ENCODE assay signal across 25 cellular contexts in genomic region chr7:104926189-104926904, GRCh38.
A peak's percentile ranks its signal among the peaks of the same experiment; 100 is the strongest.
DNase-seq lines count a peak whose midpoint lies in the region; ATAC-seq, FAIRE-seq and TF ChIP-seq lines count a peak whose summit lies in the region.
"Had no signal": no experiment of that assay in that cellular context is flagged by ENCODE, and none has a peak within 500 bp of the region (broad histone marks: within the 10 kb centered on the region; RNA-seq: fewer than 3 reads in every experiment).

No MANE protein-coding gene starts in this region.

- no peak for TF ChIP-seq RAD21 in K562 (CRISPR knock-in tag; conservative IDR thresholded peaks at IDR 0.05 in 1 of 2, IDR thresholded peaks at IDR 0.05 in 1 of 2)

- H3K4me1 ChIP-seq in K562 (replicated peaks in 1 of 2; ENCODE audit: control insufficient read depth in 2 of 2, insufficient read depth in 2 of 2, low read length in 2 of 2): peaks cover 0 to 5% of the 10 kb centered on the region in 2 experiments; a peak in 2 of 5 replicates
- H3K4me1 ChIP-seq in upper lobe of left lung: peaks cover 7 to 19% (median 14%) of the 10 kb centered on the region in 4 donors
- H3K4me1 ChIP-seq in mucosa of descending colon (ENCODE audit: low read depth): peaks cover 24% of the 10 kb centered on the region
- H3K4me1 ChIP-seq in osteoblast (ENCODE audit: insufficient read depth, low read length): peaks cover 15% of the 10 kb centered on the region

- peaks cover 0 to 4% of the 10 kb centered on the region in 2 experiments; a peak in 1 of 5 replicates for H3K27me3 ChIP-seq in K562 (ENCODE audit: control insufficient read depth in 2 of 2, insufficient read depth in 2 of 2, low read length in 2 of 2)
- no peaks in the 10 kb centered on the region for H3K27me3 ChIP-seq in upper lobe of left lung
- H3K27me3 ChIP-seq in osteoblast (ENCODE audit: insufficient read depth, low read length): no peaks in the 10 kb centered on the region
- H3K27me3 ChIP-seq: sigmoid colon had no signal

- CTCF ChIA-PET in K562 (lab: Yijun Ruan, JAX; ENCODE audit: low intra/inter-chr PET ratio): no interaction called here

- H3K27me3 Mint-ChIP-seq in nephron progenitor cell (ENCODE audit: low read depth, poor library complexity): no peaks in the 10 kb centered on the region
- H3K27me3 Mint-ChIP-seq: activated naive CD8-positive, alpha-beta T cell treated with anti-CD3 and anti-CD28 coated beads for 36 hours had no signal

- DNase-seq in K562 (ENCODE audit: extremely low read depth in 1 of 4, low spot score in 3 of 4): no peak
- DNase-seq in kidney glomerular epithelial cell (lab: John Stamatoyannopoulos, UW): peak; percentile 16
- DNase-seq in nephron progenitor cell: no peak
- DNase-seq in upper lobe of left lung: no peak
- DNase-seq in mucosa of descending colon: no peak
- DNase-seq in A172 (ENCODE audit: low spot score): no peak
- no peak for DNase-seq in stimulated activated CD4-positive, alpha-beta T cell treated with anti-CD3 and anti-CD28 coated beads, Interleukin-2, amount 100 ng/mL, for 24 hours
- DNase-seq in osteoblast (ENCODE audit: insufficient read length, low spot score, missing footprints): no peak
- DNase-seq: activated CD4-positive, alpha-beta T cell treated with anti-CD3 and anti-CD28 coated beads, Interleukin-2, amount 50 U/mL, for 1 hour; activated gamma-delta T cell; activated naive CD8-positive, alpha-beta T cell treated with anti-CD3 and anti-CD28 coated beads for 36 hours; activated T-cell treated with anti-CD3 and anti-CD28 coated beads, Interleukin-2, amount 50 U/mL, for 4 hours; effector CD8-positive, alpha-beta T cell; GF-D8; NCI-H187; sigmoid colon; substantia nigra had no signal

- H3K27ac ChIP-seq in K562 (ENCODE audit: extremely low read depth, low read depth, low read length): no peak overlapping the region
- peak overlapping the region in 3 of 4 donors; percentile 31 to 66 (median 48) for H3K27ac ChIP-seq in upper lobe of left lung
- no peak overlapping the region for H3K27ac ChIP-seq in osteoblast (ENCODE audit: low read depth, low read length)
- H3K27ac ChIP-seq: C4-2B, epithelial cell of prostate, RWPE1, sigmoid colon had no signal

- H3K36me3 ChIP-seq in K562 (ENCODE audit: control insufficient read depth, insufficient read depth, low read length): no peaks in the 10 kb centered on the region
- H3K36me3 ChIP-seq in upper lobe of left lung: no peaks in the 10 kb centered on the region
- H3K36me3 ChIP-seq in mucosa of descending colon (ENCODE audit: low read depth): no peaks in the 10 kb centered on the region
- H3K36me3 ChIP-seq in osteoblast (ENCODE audit: insufficient read depth, low read length): no peaks in the 10 kb centered on the region
- H3K36me3 ChIP-seq: sigmoid colon had no signal

- no peak overlapping the region for H3K9ac ChIP-seq in K562 (ENCODE audit: insufficient read depth in 1 of 2, low read depth in 2 of 2, low read length in 2 of 2)

- no TSS peak for BruUV-seq in K562 (replicated peaks; lab: Mats Ljungman, UMichigan)

- no peaks in the 10 kb centered on the region for H3K9me3 Mint-ChIP-seq in nephron progenitor cell
- H3K9me3 Mint-ChIP-seq: activated naive CD8-positive, alpha-beta T cell treated with anti-CD3 and anti-CD28 coated beads for 36 hours; activated T-cell treated with anti-CD3 and anti-CD28 coated beads, Interleukin-2, amount 50 U/mL, for 4 hours; stimulated activated effector memory CD8-positive, alpha-beta T cell treated with anti-CD3 and anti-CD28 coated beads, Interleukin-12 subunit alpha, Interleukin-12 subunit beta, amount 100 ng/mL, for 72 hours; WTC11 had no signal

- intact Hi-C loops in K562 (cut with micrococcal nuclease) (no loop called here), mucosa of descending colon (cut with DNase I, micrococcal nuclease) (no loop called here)

- no peaks in the 10 kb centered on the region for H3K9me1 ChIP-seq in K562 (ENCODE audit: control insufficient read depth, insufficient read depth, low read length)

- H3K4me2 ChIP-seq in K562 (ENCODE audit: insufficient read depth, low read length): no peak overlapping the region
- H3K4me2 ChIP-seq in osteoblast (ENCODE audit: insufficient read depth, low read length): no peak overlapping the region

- H3K79me2 ChIP-seq in K562 (ENCODE audit: control insufficient read depth, insufficient read depth, low read length): no peaks in the 10 kb centered on the region
- H3K79me2 ChIP-seq in osteoblast (ENCODE audit: insufficient read depth, low read length): no peaks in the 10 kb centered on the region

- TF ChIP-seq EP300 in K562 (IDR thresholded peaks at IDR 0.05; ENCODE audit: low read length): no peak
- TF ChIP-seq EP300 in upper lobe of left lung (IDR thresholded peaks at IDR 0.05): no peak

- H2AFZ ChIP-seq in K562 (ENCODE audit: low read depth, low read length) (no peak overlapping the region), osteoblast (ENCODE audit: low read length) (no peak overlapping the region)

- no peaks in the 10 kb centered on the region for H3K36me3 Mint-ChIP-seq in nephron progenitor cell (ENCODE audit: low read depth)
- H3K36me3 Mint-ChIP-seq: activated naive CD8-positive, alpha-beta T cell treated with anti-CD3 and anti-CD28 coated beads for 36 hours; stimulated activated effector memory CD8-positive, alpha-beta T cell treated with anti-CD3 and anti-CD28 coated beads, Interleukin-12 subunit alpha, Interleukin-12 subunit beta, amount 100 ng/mL, for 72 hours; WTC11 had no signal

- H3K4me3 ChIP-seq in K562: no peak overlapping the region
- peak overlapping the region in 3 of 4 donors; percentile 7 to 40 (median 16) for H3K4me3 ChIP-seq in upper lobe of left lung
- no peak overlapping the region for H3K4me3 ChIP-seq in mucosa of descending colon
- H3K4me3 ChIP-seq in osteoblast (ENCODE audit: insufficient read depth, low read length): no peak overlapping the region
- H3K4me3 ChIP-seq: lung, sigmoid colon had no signal

- H3K9me3 ChIP-seq in K562 (replicated peaks; ENCODE audit: control insufficient read depth, insufficient read depth, low read depth, low read length): no peaks in the 10 kb centered on the region
- H3K9me3 ChIP-seq in upper lobe of left lung: no peaks in the 10 kb centered on the region
- no peaks in the 10 kb centered on the region for H3K9me3 ChIP-seq in mucosa of descending colon
- no peaks in the 10 kb centered on the region for H3K9me3 ChIP-seq in osteoblast (ENCODE audit: low read depth, low read length)
- H3K9me3 ChIP-seq: sigmoid colon had no signal

- ATAC-seq in K562 (no peak), upper lobe of left lung (ENCODE audit: low FRiP score in 2 of 2) (no peak), mucosa of descending colon (no peak)
- ATAC-seq: activated T-cell treated with anti-CD3 and anti-CD28 coated beads, Interleukin-2, amount 50 U/mL, for 4 hours; HCT116; stimulated activated effector memory CD8-positive, alpha-beta T cell treated with anti-CD3 and anti-CD28 coated beads, Interleukin-12 subunit alpha, Interleukin-12 subunit beta, amount 100 ng/mL, for 72 hours had no signal

- POLR2A ChIA-PET in K562 (lab: Yijun Ruan, JAX): interaction anchor here (0.7 to 2.3 kb wide), 5 partner anchors 14 to 75 kb away, joined by 3 to 8 read pairs (median 4); no protein-coding TSS in a partner anchor

- peak overlapping the region; percentile 94 for H3K27ac Mint-ChIP-seq in nephron progenitor cell
- H3K27ac Mint-ChIP-seq: activated naive CD8-positive, alpha-beta T cell treated with anti-CD3 and anti-CD28 coated beads for 36 hours; stimulated activated effector memory CD8-positive, alpha-beta T cell treated with anti-CD3 and anti-CD28 coated beads, Interleukin-12 subunit alpha, Interleukin-12 subunit beta, amount 100 ng/mL, for 72 hours; WTC11 had no signal

- H3K4me1 Mint-ChIP-seq in nephron progenitor cell: peaks cover 55% of the 10 kb centered on the region

- in situ Hi-C loops in K562 (cut with MboI): no loop called here

- TF ChIP-seq CTCF in K562 (IDR thresholded peaks at IDR 0.05 in 2 of 3, conservative IDR thresholded peaks at IDR 0.05 in 1 of 3; ENCODE audit: insufficient read depth in 2 of 3, low read depth in 1 of 3, low read length in 3 of 3) (no peak), nephron progenitor cell (IDR thresholded peaks at IDR 0.05) (no peak), upper lobe of left lung (IDR thresholded peaks at IDR 0.05) (no peak), mucosa of descending colon (IDR thresholded peaks at IDR 0.05) (no peak), osteoblast (IDR thresholded peaks at IDR 0.05; ENCODE audit: extremely low read depth, low read depth, low read length) (no peak)

- H3K4me3 Mint-ChIP-seq in nephron progenitor cell: no peak overlapping the region
- H3K4me3 Mint-ChIP-seq: activated naive CD8-positive, alpha-beta T cell treated with anti-CD3 and anti-CD28 coated beads for 36 hours; activated T-cell treated with anti-CD3 and anti-CD28 coated beads, Interleukin-2, amount 50 U/mL, for 4 hours; stimulated activated effector memory CD8-positive, alpha-beta T cell treated with anti-CD3 and anti-CD28 coated beads, Interleukin-12 subunit alpha, Interleukin-12 subunit beta, amount 100 ng/mL, for 72 hours; WTC11 had no signal

- no peak for TF ChIP-seq POLR2A in K562 (conservative IDR thresholded peaks at IDR 0.05)
- TF ChIP-seq POLR2A in upper lobe of left lung (IDR thresholded peaks at IDR 0.05): no peak

- WGBS in K562 (ENCODE audit: insufficient coverage, low coverage, missing lambda C conversion rate): 30% methylated on average over 7 of the region's 7 CpGs
- WGBS in upper lobe of left lung, 2 donors: 77 to 83% methylated on average over 7 of the region's 7 CpGs

- H4K20me1 ChIP-seq in K562 (replicated peaks; ENCODE audit: control insufficient read depth, insufficient read depth, low read length) (no peaks in the 10 kb centered on the region), osteoblast (ENCODE audit: insufficient read depth, low read length) (no peaks in the 10 kb centered on the region)

- FAIRE-seq in K562 (lab: Jason Lieb, UNC): no peak
- FAIRE-seq: islet of Langerhans had no signal

TF ChIP-seq in K562, 482 proteins besides CTCF, POLR2A, EP300 and RAD21 (continues in another document):
- TF ChIP-seq ADNP (tag; IDR thresholded peaks at IDR 0.05): no peak
- peak; percentile 99 for TF ChIP-seq DACH1 (IDR thresholded peaks at IDR 0.05; ENCODE audit: partially characterized antibody)
- TF ChIP-seq ZFP30 (CRISPR knock-in tag; IDR thresholded peaks at IDR 0.05; ENCODE audit: borderline replicate concordance): no peak
- TF ChIP-seq ZNF785 (CRISPR knock-in tag; IDR thresholded peaks at IDR 0.05): no peak
- peak in 1 of 2 experiments; percentile 26; a peak in 1 of 4 replicates for TF ChIP-seq MCM7 (IDR thresholded peaks at IDR 0.05)
- 0 out of 2 replicates have a peak, but pooled peaks have one; percentile 31 for TF ChIP-seq GATAD2B (IDR thresholded peaks at IDR 0.05; ENCODE audit: borderline replicate concordance)
- TF ChIP-seq CHD1 (IDR thresholded peaks at IDR 0.05; ENCODE audit: low read length): no peak
- TF ChIP-seq GATA2 (CRISPR knock-in tag; IDR thresholded peaks at IDR 0.05): 0 out of 2 replicates have a peak, but pooled peaks have one; percentile 12

Comparison
In these comparisons a context has a peak if more than half of its experiments do, and no peak if none do; other contexts are left out.
1. H3K27ac ChIP-seq: peak in upper lobe of left lung (3 of 4); none in K562 (single experiment) and osteoblast (single experiment).
2. H3K4me3 ChIP-seq: peak in upper lobe of left lung (3 of 4); none in K562 (single experiment), mucosa of descending colon (single experiment) and osteoblast (single experiment).